ENCODE assay signal across 8 cellular contexts in the genomic region with DNA sequence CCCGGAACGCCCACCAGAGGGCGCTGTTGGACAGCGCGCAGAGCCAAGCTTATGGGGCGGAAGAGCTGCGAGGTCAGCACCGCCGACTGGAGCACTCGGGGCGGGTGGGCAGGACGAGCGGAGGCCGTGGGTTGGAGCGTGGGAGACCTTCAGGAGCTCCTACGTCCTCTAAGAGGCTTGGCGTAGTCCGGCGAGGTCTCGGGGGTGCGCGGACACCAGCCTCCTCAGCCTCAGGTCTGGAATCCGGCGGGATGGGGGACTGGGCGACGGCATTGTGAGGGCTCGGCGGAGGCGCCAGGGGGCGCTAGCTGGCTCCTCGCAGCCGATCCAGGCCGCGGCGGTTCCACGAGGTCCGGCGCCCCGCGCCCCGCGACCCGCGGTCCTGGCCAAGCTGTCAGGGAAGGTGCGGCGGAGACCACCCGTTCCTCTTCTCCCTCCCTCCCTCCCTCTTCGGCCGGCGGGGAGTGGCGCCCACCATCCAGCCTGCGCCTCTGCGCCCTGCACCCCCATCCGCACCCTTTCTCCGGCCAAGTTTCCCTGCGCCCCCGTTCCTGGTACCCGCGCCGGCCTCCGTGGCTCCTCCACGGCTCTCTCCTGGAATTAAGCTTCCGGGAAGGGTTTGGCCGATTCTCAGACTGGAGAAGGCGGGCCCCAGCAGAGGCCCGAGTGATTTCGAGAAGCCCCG. TPM values are rescaled to one million over a fixed set of nuclear protein-coding genes. Genes with fewer than 3 reads are reported as not detected.
DNase-seq lines count a peak whose midpoint lies in the region; ATAC-seq and TF ChIP-seq lines count a peak whose summit lies in the region.

No MANE protein-coding gene starts in this region.

- DNase-seq in CD14-positive monocyte (ENCODE audit: low spot score), result peak; percentile 70
- DNase-seq in NCI-H69 (lab: John Stamatoyannopoulos, UW), result peak; percentile 80
- DNase-seq in activated CD4-positive, alpha-beta memory T cell treated with anti-CD3 and anti-CD28 coated beads for 36 hours, result peak; percentile 89
- peak; percentile 74 for DNase-seq in lung (ENCODE audit: low spot score)
- DNase-seq in stimulated activated CD8-positive, alpha-beta memory T cell treated with anti-CD3 and anti-CD28 coated beads, Interleukin-12 subunit alpha, Interleukin-12 subunit beta, amount 100 ng/mL, for 1 hour (ENCODE audit: low read depth), result peak; percentile 69

- H3K4me3 ChIP-seq in duodenal mucosa (ENCODE audit: low read depth in 1 of 2, low read length in 2 of 2) (peak overlapping the region; percentile 64 to 66), lung (no peak overlapping the region)

- intact Hi-C loops in CD14-positive monocyte (cut with micrococcal nuclease), result loop anchor here (1.0 to 10.0 kb wide), 4 partner anchors 58 to 196 kb away; no protein-coding TSS in a partner anchor
- intact Hi-C loops in activated CD4-positive, alpha-beta memory T cell treated with anti-CD3 and anti-CD28 coated beads for 36 hours (cut with micrococcal nuclease), result loop anchor here (1.0 to 2.0 kb wide), 3 partner anchors 42 to 71 kb away; no protein-coding TSS in a partner anchor

- peak; percentile 76 for ATAC-seq in GM19328 (IDR thresholded peaks at IDR 0.05; ENCODE audit: unreplicated experiment)
- peak; percentile 87 for ATAC-seq in HG03442 (IDR thresholded peaks at IDR 0.05; ENCODE audit: unreplicated experiment)
- peak; percentile 91 for ATAC-seq in lung (ENCODE audit: insufficient read depth, low FRiP score)

- H3K27ac ChIP-seq in duodenal mucosa (ENCODE audit: low read depth, low read length), result no peak overlapping the region
- H3K27ac ChIP-seq in lung (ENCODE audit: low read depth in 1 of 2, low read length in 1 of 2), result no peak overlapping the region

- CTCF ChIA-PET in activated CD4-positive, alpha-beta memory T cell treated with anti-CD3 and anti-CD28 coated beads for 36 hours (lab: Charles Lee), result interaction anchor here (0.7 to 10.8 kb wide), 42 partner anchors 10 to 532 kb away, joined by 3 to 185 read pairs (median 6); a partner anchor contains a TSS

- H3K9me3 Mint-ChIP-seq in CD14-positive monocyte, result peaks cover 0 to 20% (median 14%) of the 10 kb centered on the region in 7 donors
- H3K9me3 Mint-ChIP-seq in activated CD4-positive, alpha-beta memory T cell treated with anti-CD3 and anti-CD28 coated beads for 36 hours, result no peaks in the 10 kb centered on the region

- peaks cover 0 to 11% of the 10 kb centered on the region in 2 donors for H3K4me1 ChIP-seq in duodenal mucosa (ENCODE audit: control insufficient read depth in 1 of 2, insufficient read depth in 2 of 2, low read length in 2 of 2)
- peaks cover 0 to 7% of the 10 kb centered on the region in 2 donors for H3K4me1 ChIP-seq in lung (ENCODE audit: control insufficient read depth in 2 of 2, insufficient read depth in 2 of 2, low read length in 2 of 2)

- H3K27me3 ChIP-seq in duodenal mucosa (ENCODE audit: control insufficient read depth in 1 of 2, insufficient read depth in 2 of 2, low read length in 2 of 2) (peaks cover 74 to 78% of the 10 kb centered on the region in 2 donors), lung (ENCODE audit: control insufficient read depth, insufficient read depth) (peaks cover 20% of the 10 kb centered on the region)

- WGBS in lung, 2 donors, result 3 to 5% methylated on average over 41 to 68 of the region's 68 CpGs

- H3K36me3 Mint-ChIP-seq in CD14-positive monocyte, result peaks cover 5 to 13% of the 10 kb centered on the region in 2 donors
- no peaks in the 10 kb centered on the region for H3K36me3 Mint-ChIP-seq in activated CD4-positive, alpha-beta memory T cell treated with anti-CD3 and anti-CD28 coated beads for 36 hours

- peak overlapping the region; percentile 80 to 89 for H3K4me3 Mint-ChIP-seq in CD14-positive monocyte
- H3K4me3 Mint-ChIP-seq in activated CD4-positive, alpha-beta memory T cell treated with anti-CD3 and anti-CD28 coated beads for 36 hours, result peak overlapping the region; percentile 76

- H3K9me3 ChIP-seq in duodenal mucosa (ENCODE audit: control insufficient read depth in 1 of 2, low read length in 2 of 2), result no peaks in the 10 kb centered on the region
- peaks cover 0 to 5% of the 10 kb centered on the region in 2 donors for H3K9me3 ChIP-seq in lung (ENCODE audit: control insufficient read depth in 2 of 2, insufficient read depth in 1 of 2, low read length in 1 of 2)

- peaks cover 81 to 93% (median 86%) of the 10 kb centered on the region in 3 donors for H3K27me3 Mint-ChIP-seq in CD14-positive monocyte (ENCODE audit: low read depth in 3 of 3)
- H3K27me3 Mint-ChIP-seq in activated CD4-positive, alpha-beta memory T cell treated with anti-CD3 and anti-CD28 coated beads for 36 hours, result peaks cover 72% of the 10 kb centered on the region

- peak overlapping the region in 1 of 7 donors; percentile 11 for H3K27ac Mint-ChIP-seq in CD14-positive monocyte
- no peak overlapping the region for H3K27ac Mint-ChIP-seq in activated CD4-positive, alpha-beta memory T cell treated with anti-CD3 and anti-CD28 coated beads for 36 hours

- TF ChIP-seq CTCF in CD14-positive monocyte (IDR thresholded peaks at IDR 0.05) (peak; percentile 99), lung (IDR thresholded peaks at IDR 0.05; ENCODE audit: control extremely low read depth, extremely low read depth) (peak; percentile 97)

- H3K9ac ChIP-seq in duodenal mucosa (ENCODE audit: low read depth in 1 of 2, low read length in 2 of 2), result no peak overlapping the region

- POLR2A ChIA-PET in activated CD4-positive, alpha-beta memory T cell treated with anti-CD3 and anti-CD28 coated beads for 36 hours (lab: Charles Lee), result no interaction called here

- H3K4me1 Mint-ChIP-seq in CD14-positive monocyte, result peaks cover 32% of the 10 kb centered on the region
- H3K4me1 Mint-ChIP-seq in activated CD4-positive, alpha-beta memory T cell treated with anti-CD3 and anti-CD28 coated beads for 36 hours (ENCODE audit: low read depth), result peaks cover 5% of the 10 kb centered on the region

- H3K36me3 ChIP-seq in duodenal mucosa (ENCODE audit: control insufficient read depth in 1 of 2, insufficient read depth in 2 of 2, low read length in 2 of 2) (no peaks in the 10 kb centered on the region), lung (ENCODE audit: control insufficient read depth in 2 of 2, insufficient read depth in 2 of 2, low read length in 2 of 2) (no peaks in the 10 kb centered on the region)

RNA-seq across cellular contexts. Expression of a gene that starts 24.3 kb away (rescaled TPM):
- polyA plus RNA-seq in CD14-positive monocyte, result 10 to 100 TPM; 19.2 to 21.6 TPM
- total RNA-seq in activated CD4-positive, alpha-beta memory T cell treated with anti-CD3 and anti-CD28 coated beads for 36 hours, result 10 to 100 TPM; 94.8 to 97.4 TPM
- total RNA-seq in lung, result 10 to 100 TPM; 51.2 to 84.9 TPM
- polyA plus RNA-seq in lung, result 10 to 100 TPM; 36.7 to 39.4 TPM
